1 cellular context compared by ENCODE assay signal in the genomic region with DNA sequence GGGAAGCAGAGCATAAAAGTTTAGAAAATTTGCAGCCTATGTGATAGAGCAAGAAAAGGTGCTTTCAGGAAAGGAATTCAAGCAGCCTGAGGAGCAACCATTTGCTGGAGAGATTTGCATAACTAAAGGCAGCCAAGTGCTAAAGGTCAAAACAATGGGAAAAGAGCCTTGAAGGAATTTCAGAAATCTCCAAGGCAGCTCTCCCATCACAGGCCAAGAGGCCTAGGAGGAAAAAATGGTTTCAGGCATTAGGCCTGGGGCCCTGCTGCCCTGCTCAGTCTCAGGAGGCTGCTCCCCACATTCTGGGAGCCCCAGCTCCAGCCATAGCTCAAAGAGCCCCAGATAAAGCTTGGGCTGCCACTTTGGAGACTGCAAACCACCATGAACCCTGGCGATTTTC.
TF ChIP-seq lines count a peak whose summit lies in the region.

No MANE protein-coding gene starts in this region.

TF ChIP-seq in K562, 482 proteins besides CTCF, POLR2A, EP300 and RAD21 (continued from another document):
- TF ChIP-seq, protein P1, sequence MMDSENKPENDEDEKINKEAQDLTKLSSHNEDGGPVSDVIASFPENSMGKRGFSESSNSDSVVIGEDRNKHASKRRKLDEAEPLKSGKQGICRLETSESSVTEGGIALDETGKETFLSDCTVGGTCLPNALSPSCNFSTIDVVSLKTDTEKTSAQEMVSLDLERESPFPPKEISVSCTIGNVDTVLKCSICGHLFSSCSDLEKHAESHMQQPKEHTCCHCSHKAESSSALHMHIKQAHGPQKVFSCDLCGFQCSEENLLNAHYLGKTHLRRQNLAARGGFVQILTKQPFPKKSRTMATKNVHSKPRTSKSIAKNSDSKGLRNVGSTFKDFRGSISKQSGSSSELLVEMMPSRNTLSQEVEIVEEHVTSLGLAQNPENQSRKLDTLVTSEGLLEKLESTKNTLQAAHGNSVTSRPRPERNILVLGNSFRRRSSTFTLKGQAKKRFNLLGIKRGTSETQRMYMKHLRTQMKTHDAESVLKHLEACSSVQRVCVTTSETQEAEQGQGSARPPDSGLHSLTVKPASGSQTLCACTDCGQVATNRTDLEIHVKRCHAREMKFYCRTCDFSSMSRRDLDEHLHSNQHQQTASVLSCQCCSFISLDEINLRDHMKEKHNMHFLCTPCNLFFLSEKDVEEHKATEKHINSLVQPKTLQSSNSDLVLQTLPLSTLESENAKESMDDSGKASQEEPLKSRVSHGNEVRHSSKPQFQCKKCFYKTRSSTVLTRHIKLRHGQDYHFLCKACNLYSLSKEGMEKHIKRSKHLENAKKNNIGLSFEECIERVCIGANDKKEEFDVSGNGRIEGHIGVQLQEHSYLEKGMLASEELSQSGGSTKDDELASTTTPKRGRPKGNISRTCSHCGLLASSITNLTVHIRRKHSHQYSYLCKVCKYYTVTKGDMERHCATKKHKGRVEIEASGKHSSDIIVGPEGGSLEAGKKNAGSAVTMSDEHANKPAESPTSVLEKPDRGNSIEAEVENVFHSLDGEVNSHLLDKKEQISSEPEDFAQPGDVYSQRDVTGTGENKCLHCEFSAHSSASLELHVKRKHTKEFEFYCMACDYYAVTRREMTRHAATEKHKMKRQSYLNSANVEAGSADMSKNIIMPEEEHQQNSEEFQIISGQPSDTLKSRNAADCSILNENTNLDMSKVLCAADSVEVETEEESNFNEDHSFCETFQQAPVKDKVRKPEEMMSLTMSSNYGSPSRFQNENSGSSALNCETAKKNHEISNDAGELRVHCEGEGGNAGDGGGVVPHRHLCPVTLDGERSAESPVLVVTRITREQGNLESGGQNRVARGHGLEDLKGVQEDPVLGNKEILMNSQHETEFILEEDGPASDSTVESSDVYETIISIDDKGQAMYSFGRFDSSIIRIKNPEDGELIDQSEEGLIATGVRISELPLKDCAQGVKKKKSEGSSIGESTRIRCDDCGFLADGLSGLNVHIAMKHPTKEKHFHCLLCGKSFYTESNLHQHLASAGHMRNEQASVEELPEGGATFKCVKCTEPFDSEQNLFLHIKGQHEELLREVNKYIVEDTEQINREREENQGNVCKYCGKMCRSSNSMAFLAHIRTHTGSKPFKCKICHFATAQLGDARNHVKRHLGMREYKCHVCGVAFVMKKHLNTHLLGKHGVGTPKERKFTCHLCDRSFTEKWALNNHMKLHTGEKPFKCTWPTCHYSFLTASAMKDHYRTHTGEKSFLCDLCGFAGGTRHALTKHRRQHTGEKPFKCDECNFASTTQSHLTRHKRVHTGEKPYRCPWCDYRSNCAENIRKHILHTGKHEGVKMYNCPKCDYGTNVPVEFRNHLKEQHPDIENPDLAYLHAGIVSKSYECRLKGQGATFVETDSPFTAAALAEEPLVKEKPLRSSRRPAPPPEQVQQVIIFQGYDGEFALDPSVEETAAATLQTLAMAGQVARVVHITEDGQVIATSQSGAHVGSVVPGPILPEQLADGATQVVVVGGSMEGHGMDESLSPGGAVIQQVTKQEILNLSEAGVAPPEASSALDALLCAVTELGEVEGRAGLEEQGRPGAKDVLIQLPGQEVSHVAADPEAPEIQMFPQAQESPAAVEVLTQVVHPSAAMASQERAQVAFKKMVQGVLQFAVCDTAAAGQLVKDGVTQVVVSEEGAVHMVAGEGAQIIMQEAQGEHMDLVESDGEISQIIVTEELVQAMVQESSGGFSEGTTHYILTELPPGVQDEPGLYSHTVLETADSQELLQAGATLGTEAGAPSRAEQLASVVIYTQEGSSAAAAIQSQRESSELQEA (IDR thresholded peaks at IDR 0.05; ENCODE audit: low read depth), result no peak
- TF ChIP-seq KLF13 (tag; IDR thresholded peaks at IDR 0.05; ENCODE audit: borderline replicate concordance, low read depth), result no peak
- TF ChIP-seq DPF2 (IDR thresholded peaks at IDR 0.05), result no peak
